ENCODE assay signal across 8 cellular contexts in the genomic region with DNA sequence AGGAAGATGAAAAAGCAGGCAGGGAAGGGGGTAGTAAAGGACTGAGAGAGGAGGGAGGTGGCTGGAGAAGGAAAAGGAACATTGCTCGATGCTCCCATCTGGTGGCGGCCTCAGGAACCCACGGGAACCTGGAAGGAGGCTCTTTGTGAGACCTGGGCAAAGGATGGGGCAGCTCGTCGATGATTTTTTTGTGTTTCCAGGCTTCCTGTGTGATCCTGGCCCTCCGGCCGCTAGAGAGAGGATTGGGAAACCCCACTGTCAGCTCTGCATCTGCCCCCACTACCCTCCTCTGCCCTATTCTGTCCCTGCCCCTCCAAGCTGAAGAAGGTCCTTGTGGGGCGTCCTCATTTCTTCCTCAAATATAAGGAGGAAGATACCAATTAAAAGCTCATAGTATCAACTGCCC. TPM values are rescaled to one million over a fixed set of nuclear protein-coding genes. Genes with fewer than 3 reads are reported as not detected.
DNase-seq lines count a peak whose midpoint lies in the region; ATAC-seq and TF ChIP-seq lines count a peak whose summit lies in the region.

No MANE protein-coding gene starts in this region.

- H2BK5ac ChIP-seq in IMR-90 (ENCODE audit: low read depth, low read length, poor library complexity, severe bottlenecking) = no peak overlapping the region

- H3K79me1 ChIP-seq in IMR-90 (ENCODE audit: low read depth in 1 of 2, low read length in 2 of 2) = no peaks in the 10 kb centered on the region

- no peaks in the 10 kb centered on the region for H3K9me1 ChIP-seq in IMR-90 (ENCODE audit: insufficient read depth, low read length)

- H2BK15ac ChIP-seq in IMR-90 (ENCODE audit: low read depth, low read length) = no peak overlapping the region

- H3K23ac ChIP-seq in IMR-90 (ENCODE audit: low read depth, low read length) = no peak overlapping the region

- H3K27ac ChIP-seq in IMR-90 (ENCODE audit: insufficient read depth, low read length) (no peak overlapping the region), OCI-LY3 (ENCODE audit: low read length) (no peak overlapping the region), aorta (ENCODE audit: low read depth in 1 of 2, low read length in 2 of 2) (no peak overlapping the region)

- POLR2A ChIA-PET in IMR-90 (lab: Charles Lee; ENCODE audit: unreplicated experiment) = no interaction called here

- 0% methylated on average over 2 of the region's 8 CpGs; no CpG with 5 or more reads in 1 of the 2 experiments for WGBS in IMR-90 (ENCODE audit: extremely low coverage in 2 of 2, insufficient read length in 1 of 2), 2 experiments
- WGBS in aorta, 2 donors = 13 to 14% methylated on average over 8 of the region's 8 CpGs

- no peak overlapping the region for H3K18ac ChIP-seq in IMR-90 (ENCODE audit: low read depth, low read length)

- in situ Hi-C loops in IMR-90 (cut with MboI; ENCODE audit: low sequenced_read_pairs) = loop anchor here (5.0 kb wide), 2 partner anchors 55 to 295 kb away; partner anchors contain the start of gene SPATA20

- BruUV-seq in IMR-90 (replicated peaks; lab: Mats Ljungman, UMichigan) = no TSS peak

- CTCF ChIA-PET in IMR-90 (lab: Yijun Ruan, JAX) = interaction anchor here (0.6 to 1.4 kb wide), 5 partner anchors 10 to 63 kb away, joined by 3 to 8 read pairs (median 4); no protein-coding TSS in a partner anchor

- H2AFZ ChIP-seq in IMR-90 (replicated peaks; ENCODE audit: low read length, poor library complexity) (peak overlapping the region; percentile 87), OCI-LY3 (ENCODE audit: low read depth, low read length) (peak overlapping the region; percentile 73)

- H4K20me1 ChIP-seq in IMR-90 (ENCODE audit: insufficient read depth, low read length) = no peaks in the 10 kb centered on the region
- H4K20me1 ChIP-seq in OCI-LY3 (ENCODE audit: insufficient read depth, low read length) = no peaks in the 10 kb centered on the region

- no peak overlapping the region for H2BK20ac ChIP-seq in IMR-90 (ENCODE audit: low read depth, low read length)

- DNase-seq in DMS114 treated with DMSO at 0.1 percent for 48 hours (lab: John Stamatoyannopoulos, UW; ENCODE audit: unreplicated experiment) (peak; percentile 63), IMR-90 (peak; percentile 58), fibroblast of the aortic adventitia (ENCODE audit: low read depth) (peak; percentile 74), occipital lobe (lab: John Stamatoyannopoulos, UW) (peak; percentile 42), aorta (peak; percentile 71 to 91)
- DNase-seq in activated T-cell treated with anti-CD3 and anti-CD28 coated beads, Interleukin-2, amount 50 U/mL, for 48 hours = peak; percentile 69 to 74

- no peak overlapping the region for H3K14ac ChIP-seq in IMR-90 (replicated peaks; ENCODE audit: low read depth, low read length)

- H3K4me2 ChIP-seq in IMR-90 (ENCODE audit: low read depth, low read length) (no peak overlapping the region), OCI-LY3 (ENCODE audit: low read length) (0 out of 2 replicates have a peak overlapping the region, but pooled peaks have one; percentile 13)

- H3K4ac ChIP-seq in IMR-90 (ENCODE audit: low read depth, low read length) = no peak overlapping the region

- H3K36me3 ChIP-seq in IMR-90 (ENCODE audit: control insufficient read depth, insufficient read depth, low read length) (no peaks in the 10 kb centered on the region), OCI-LY3 (replicated peaks; ENCODE audit: low read depth, low read length) (no peaks in the 10 kb centered on the region), aorta (ENCODE audit: control insufficient read depth in 1 of 2, insufficient read depth in 2 of 2, low read length in 1 of 2) (no peaks in the 10 kb centered on the region)

- H3K9me3 ChIP-seq in IMR-90 (ENCODE audit: control insufficient read depth, insufficient read depth, low read length) (no peaks in the 10 kb centered on the region), OCI-LY3 (ENCODE audit: insufficient read depth, low read length) (no peaks in the 10 kb centered on the region), aorta (ENCODE audit: control insufficient read depth, low read length) (no peaks in the 10 kb centered on the region)

- peak; percentile 84 for TF ChIP-seq RAD21 in IMR-90 (IDR thresholded peaks at IDR 0.05; ENCODE audit: low read length)

- H3K56ac ChIP-seq in IMR-90 (ENCODE audit: extremely low read depth, insufficient read depth, low read length) = no peak overlapping the region

- no peak overlapping the region for H4K5ac ChIP-seq in IMR-90 (ENCODE audit: low read depth, low read length)

- H3K9ac ChIP-seq in IMR-90 (ENCODE audit: low read depth, low read length) (no peak overlapping the region), OCI-LY3 (ENCODE audit: low read length) (no peak overlapping the region)

- H4K91ac ChIP-seq in IMR-90 (ENCODE audit: insufficient read depth, low read depth, low read length) = no peak overlapping the region

- TF ChIP-seq POLR2A in IMR-90 (IDR thresholded peaks at IDR 0.05; ENCODE audit: low read depth, low read length) = no peak

- peak; percentile 85 for ATAC-seq in IMR-90 (ENCODE audit: low read depth)
- ATAC-seq in aorta (ENCODE audit: low FRiP score) = peak; percentile 79
- ATAC-seq in GM21825 (IDR thresholded peaks at IDR 0.05; ENCODE audit: unreplicated experiment) = no peak

- peak overlapping the region; percentile 81 for H2AK9ac ChIP-seq in IMR-90 (replicated peaks; ENCODE audit: low read depth, low read length, poor library complexity)

- TF ChIP-seq CTCF in IMR-90 (conservative IDR thresholded peaks at IDR 0.05; ENCODE audit: low read depth, low read length) (peak; percentile 88), OCI-LY3 (IDR thresholded peaks at IDR 0.05; ENCODE audit: low read depth, low read length) (peak; percentile 68), fibroblast of the aortic adventitia (IDR thresholded peaks at IDR 0.05; ENCODE audit: insufficient read depth, low read length) (peak; percentile 87)

- H4K8ac ChIP-seq in IMR-90 (ENCODE audit: low read depth in 2 of 2, low read length in 2 of 2) = no peak overlapping the region

- peaks cover 6% of the 10 kb centered on the region; the same call in 1 of the 2 replicates for H3K4me1 ChIP-seq in IMR-90 (ENCODE audit: control insufficient read depth, insufficient read depth, low read length)
- no peaks in the 10 kb centered on the region for H3K4me1 ChIP-seq in OCI-LY3 (ENCODE audit: low read length)
- H3K4me1 ChIP-seq in aorta (ENCODE audit: control insufficient read depth in 1 of 2, insufficient read depth in 2 of 2, low read length in 2 of 2) = no peaks in the 10 kb centered on the region

- H3K4me3 ChIP-seq in IMR-90 (ENCODE audit: insufficient read depth, low read depth, low read length) (no peak overlapping the region), OCI-LY3 (ENCODE audit: low read length) (no peak overlapping the region), fibroblast of the aortic adventitia (ENCODE audit: low read depth, low read length) (no peak overlapping the region), aorta (ENCODE audit: low read length in 2 of 2) (no peak overlapping the region)

- H2BK120ac ChIP-seq in IMR-90 (ENCODE audit: low read depth, low read length) = no peak overlapping the region; the same call in 1 of the 2 replicates

- intact Hi-C loops in IMR-90 (cut with micrococcal nuclease) (loop anchor here (1.0 to 5.0 kb wide), 3 partner anchors 59 to 360 kb away; partner anchors contain the start of gene SPATA20), aorta (cut with DNase I) (loop anchor here (1.0 to 5.0 kb wide), 5 partner anchors 25 to 360 kb away; partner anchors contain the start of gene SPATA20 (in 2 of the 2))

- no peak overlapping the region for H2AK5ac ChIP-seq in IMR-90 (ENCODE audit: low read depth, low read length)

- dilution Hi-C loops in IMR-90 (cut with HindIII; ENCODE audit: low sequenced_read_pairs, unreplicated experiment) = no loop called here

- no peaks in the 10 kb centered on the region for H3K79me2 ChIP-seq in OCI-LY3 (ENCODE audit: low read length)

- peaks cover 3% of the 10 kb centered on the region; the same call in 1 of the 2 replicates for H3K27me3 ChIP-seq in IMR-90 (ENCODE audit: control insufficient read depth, insufficient read depth, low read length)
- no peaks in the 10 kb centered on the region for H3K27me3 ChIP-seq in OCI-LY3 (ENCODE audit: low read depth, low read length)
- no peaks in the 10 kb centered on the region for H3K27me3 ChIP-seq in aorta (ENCODE audit: control insufficient read depth in 1 of 2, insufficient read depth in 2 of 2, low read length in 1 of 2)

TF ChIP-seq in IMR-90, 13 proteins besides CTCF, POLR2A, EP300 and RAD21:
- TF ChIP-seq MAZ (IDR thresholded peaks at IDR 0.05; ENCODE audit: borderline replicate concordance, low read depth, low read length) (peak; percentile 60; the same call in 1 of the 2 replicates), SMC3 (IDR thresholded peaks at IDR 0.05; ENCODE audit: low read depth, low read length) (peak; percentile 96)
- TF ChIP-seq, protein P1, sequence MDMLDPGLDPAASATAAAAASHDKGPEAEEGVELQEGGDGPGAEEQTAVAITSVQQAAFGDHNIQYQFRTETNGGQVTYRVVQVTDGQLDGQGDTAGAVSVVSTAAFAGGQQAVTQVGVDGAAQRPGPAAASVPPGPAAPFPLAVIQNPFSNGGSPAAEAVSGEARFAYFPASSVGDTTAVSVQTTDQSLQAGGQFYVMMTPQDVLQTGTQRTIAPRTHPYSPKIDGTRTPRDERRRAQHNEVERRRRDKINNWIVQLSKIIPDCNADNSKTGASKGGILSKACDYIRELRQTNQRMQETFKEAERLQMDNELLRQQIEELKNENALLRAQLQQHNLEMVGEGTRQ (IDR thresholded peaks at IDR 0.05; ENCODE audit: low read depth, low read length) = no peak

RNA-seq across cellular contexts. Expression of gene WFIKKN2, which starts 6.6 kb away (rescaled TPM):
- total RNA-seq in IMR-90 (2012; rRNA removed) (not detected in 2 replicates), fibroblast of the aortic adventitia (ENCODE audit: low replicate concordance) (under 0.01 and 0.25 TPM in 2 replicates), occipital lobe (3.7 TPM), aorta (under 1 TPM in 1 of 2 donors, not detected in 1; 0.48 TPM)
- polyA plus RNA-seq in IMR-90 (2012; rRNA removed) (0.02 and 0.04 TPM in 2 replicates), aorta (not detected)
- polyA plus RNA-seq in IMR-90 (2012; cell fraction: cytosol; rRNA removed) = 0.01 and 0.04 TPM in 2 replicates
- polyA plus RNA-seq in IMR-90 (2012; cell fraction: nucleus; rRNA removed; ENCODE audit: low replicate concordance) = 0.11 and 0.16 TPM in 2 replicates

RNA-seq across cellular contexts. Expression of gene TOB1, which starts 24.2 kb away (rescaled TPM):
- total RNA-seq in IMR-90 (2012; rRNA removed) (4.3 and 6.1 TPM in 2 replicates), fibroblast of the aortic adventitia (ENCODE audit: low replicate concordance) (12.0 and 21.1 TPM in 2 replicates), occipital lobe (15.0 TPM), aorta (10 to 100 TPM; 42.0 to 55.2 TPM)
- polyA plus RNA-seq in IMR-90 (2012; rRNA removed) (9.0 and 9.2 TPM in 2 replicates), aorta (10 to 100 TPM; 24.0 to 39.8 TPM)
- polyA plus RNA-seq in IMR-90 (2012; cell fraction: cytosol; rRNA removed) = 8.7 and 11.5 TPM in 2 replicates
- polyA plus RNA-seq in IMR-90 (2012; cell fraction: nucleus; rRNA removed; ENCODE audit: low replicate concordance) = 10.3 and 26.9 TPM in 2 replicates
